In genomic region chr2:157876066-157876770, GRCh38 we compare ENCODE assay signal across 8 cellular contexts. TPM values are rescaled to one million over a fixed set of nuclear protein-coding genes. Genes with fewer than 3 reads are reported as not detected.
DNase-seq lines count a peak whose midpoint lies in the region; ATAC-seq, FAIRE-seq and TF ChIP-seq lines count a peak whose summit lies in the region.

Gene ACVR1, minus strand, starts transcription at chr2:157876330. Its CDS starts 76,837 bp downstream, at chr2:157799493.

- no peak for FAIRE-seq in pancreas (lab: Jason Lieb, UNC)

- H3K4me3 ChIP-seq in GM12864 (ENCODE audit: low read depth, low read length): peak within 1 kb of the TSS; percentile 65
- H3K4me3 ChIP-seq in adipocyte (ENCODE audit: low read length): peak within 1 kb of the TSS; percentile 78
- H3K4me3 ChIP-seq in cardiac muscle cell: peak within 1 kb of the TSS; percentile 99
- peak within 1 kb of the TSS; percentile 67 to 88 (median 77) for H3K4me3 ChIP-seq in pancreas
- H3K4me3 ChIP-seq in thyroid gland (replicated peaks in 1 of 3): peak within 1 kb of the TSS; percentile 20 to 60 (median 56)

- H3K27ac ChIP-seq in cardiac muscle cell: peak within 1 kb of the TSS; percentile 79
- H3K27ac ChIP-seq in pancreas: peak within 1 kb of the TSS; percentile 96 to 99 (median 97)
- H3K27ac ChIP-seq in thyroid gland: peak within 1 kb of the TSS; percentile 92 to 97 (median 97)

- peak within 1 kb of the TSS; percentile 83 for H3K9ac ChIP-seq in adipocyte (ENCODE audit: low read length)

- DNase-seq in GM12864 (ENCODE audit: low read depth) (peak; percentile 48), NCI-H1092 treated with DMSO at 0.1 percent for 48 hours (lab: John Stamatoyannopoulos, UW) (peak; percentile 91), T follicular helper cell (ENCODE audit: low read depth) (peak; percentile 72), adipocyte (ENCODE audit: low read depth) (peak; percentile 99), cardiac muscle cell (ENCODE audit: low read depth in 1 of 2, low spot score in 1 of 2) (peak; percentile 97 to 99), pancreas (peak; percentile 92 to 97 (median 96)), thyroid gland (peak; percentile 97 to 98)

- no peaks in the 10 kb centered on the region for H3K36me3 ChIP-seq in adipocyte (ENCODE audit: control insufficient read depth, insufficient read depth, low read length, severe bottlenecking)
- H3K36me3 ChIP-seq in cardiac muscle cell: no peaks in the 10 kb centered on the region
- no peaks in the 10 kb centered on the region for H3K36me3 ChIP-seq in pancreas
- H3K36me3 ChIP-seq in thyroid gland: no peaks in the 10 kb centered on the region

- peak; percentile 88 for ATAC-seq in HG02642 (IDR thresholded peaks at IDR 0.05; ENCODE audit: poor library complexity, unreplicated experiment)
- ATAC-seq in pancreas: peak; percentile 88 to 94 (median 90)

- H3K9me3 ChIP-seq in adipocyte (ENCODE audit: control insufficient read depth, low read length): no peaks in the 10 kb centered on the region
- H3K9me3 ChIP-seq in cardiac muscle cell (ENCODE audit: low read depth): no peaks in the 10 kb centered on the region
- H3K9me3 ChIP-seq in pancreas: no peaks in the 10 kb centered on the region
- peaks cover 3% of the 10 kb centered on the region for H3K9me3 ChIP-seq in thyroid gland

- H3K27me3 ChIP-seq in adipocyte (replicated peaks; ENCODE audit: control insufficient read depth, insufficient read depth, low read length) (no peaks in the 10 kb centered on the region), cardiac muscle cell (peaks cover 3% of the 10 kb centered on the region), pancreas (no peaks in the 10 kb centered on the region), thyroid gland (no peaks in the 10 kb centered on the region)

- WGBS in pancreas, 2 donors: 1% methylated on average over 48 to 82 of the region's 82 CpGs
- WGBS in thyroid gland, 2 donors: 1% methylated on average over 16 to 20 of the region's 82 CpGs

- peaks cover 24% of the 10 kb centered on the region for H3K4me1 ChIP-seq in adipocyte (ENCODE audit: control insufficient read depth, insufficient read depth, low read length)
- peaks cover 18% of the 10 kb centered on the region for H3K4me1 ChIP-seq in cardiac muscle cell (ENCODE audit: low read depth)
- peaks cover 3 to 47% (median 18%) of the 10 kb centered on the region in 3 donors for H3K4me1 ChIP-seq in pancreas
- peaks cover 17 to 32% of the 10 kb centered on the region in 2 donors for H3K4me1 ChIP-seq in thyroid gland

- intact Hi-C loops in pancreas (cut with DNase I): loop anchor here in 1 of 3 donors (10.0 kb wide), 1 partner anchor 91 kb away; no protein-coding TSS in a partner anchor
- intact Hi-C loops in thyroid gland (cut with DNase I): loop anchor here (5.0 kb wide), 1 partner anchor 94 kb away; no protein-coding TSS in a partner anchor

- TF ChIP-seq CTCF in GM12864 (IDR thresholded peaks at IDR 0.05; ENCODE audit: low read depth, low read length, missing control alignments): peak; percentile 40
- TF ChIP-seq CTCF in cardiac muscle cell (IDR thresholded peaks at IDR 0.05; ENCODE audit: low read depth, low read length): peak; percentile 20
- TF ChIP-seq CTCF in pancreas (IDR thresholded peaks at IDR 0.05): no peak
- peak in 3 of 6 experiments; percentile 52 to 59 (median 55) for TF ChIP-seq CTCF in thyroid gland (IDR thresholded peaks at IDR 0.05)

- TF ChIP-seq POLR2A in thyroid gland (IDR thresholded peaks at IDR 0.05): peak in 1 of 2 donors; percentile 79

RNA-seq across cellular contexts. Expression of gene ACVR1, which starts in this region (rescaled TPM):
- total RNA-seq in cardiac muscle cell (6.1 and 7.5 TPM in 2 replicates), pancreas (10 to 100 TPM in 5 of 6 donors, 1 to 10 TPM in 1; 9.8 to 25.2 (median 12.9) TPM), thyroid gland (10 to 100 TPM; 42.7 to 55.8 (median 46.3) TPM)
- polyA plus RNA-seq in cardiac muscle cell (9.0 and 12.9 TPM in 2 replicates), pancreas (1 to 10 TPM; 3.1 to 6.7 TPM)

Comparison
In these comparisons a context has a peak if more than half of its experiments do, and no peak if none do; other contexts are left out.
1. Peak in every context shown above with its lines: DNase-seq, ATAC-seq, H3K4me3 ChIP-seq and H3K27ac ChIP-seq.
2. DNase-seq: peak in every context shown above with its lines; median percentile 99 in adipocyte; 98 in cardiac muscle cell; 98 in thyroid gland; 96 in pancreas; 91 in NCI-H1092 treated with DMSO at 0.1 percent for 48 hours; 72 in T follicular helper cell; 48 in GM12864.
3. CTCF ChIP-seq: peak in GM12864 (single experiment) and cardiac muscle cell (single experiment); none in pancreas (0 of 4).